ENCODE assay signal across 10 cellular contexts in genomic region chr4:663046-663437, GRCh38. TPM values are rescaled to one million over a fixed set of nuclear protein-coding genes. Genes with fewer than 3 reads are reported as not detected.
A peak's percentile ranks its signal among the peaks of the same experiment; 100 is the strongest.
DNase-seq lines count a peak whose midpoint lies in the region; ATAC-seq and TF ChIP-seq lines count a peak whose summit lies in the region.
"Had no signal": no experiment of that assay in that cellular context is flagged by ENCODE, and none has a peak within 500 bp of the region (broad histone marks: within the 10 kb centered on the region; RNA-seq: fewer than 3 reads in every experiment).

No MANE protein-coding gene starts in this region.

- DNase-seq in HAP-1 (ENCODE audit: low spot score in 2 of 2) (no peak), COR-L47 (lab: John Stamatoyannopoulos, UW) (no peak), MM.1S (no peak)
- DNase-seq in natural killer cell treated with Interleukin-12 subunit alpha and Interleukin-12 subunit beta and Interleukin-15 and Interleukin-18, amount 100 ng/mL, for 72 hours (ENCODE audit: low spot score): no peak

- TF ChIP-seq CTCF in 22Rv1 (IDR thresholded peaks at IDR 0.05) (no peak), MM.1S (IDR thresholded peaks at IDR 0.05; ENCODE audit: low read length) (no peak)

- TF ChIP-seq POLR2A in GM18505 (IDR thresholded peaks at IDR 0.05; ENCODE audit: borderline replicate concordance, extremely low read depth, insufficient read depth, insufficient read length): no peak

- peak in 1 of 2 donors; percentile 1 for ATAC-seq in natural killer cell treated with Interleukin-12 subunit alpha and Interleukin-12 subunit beta and Interleukin-15 and Interleukin-18, amount 100 ng/mL, for 72 hours
- no peak for ATAC-seq in GM18505 (IDR thresholded peaks at IDR 0.05; ENCODE audit: unreplicated experiment)
- no peak for ATAC-seq in GM18861 (IDR thresholded peaks at IDR 0.05; ENCODE audit: unreplicated experiment)

- peaks cover 3% of the 10 kb centered on the region for H3K27me3 Mint-ChIP-seq in dendritic cell treated with granulocyte-macrophage colony-stimulating factor and Interleukin-4, amounts not matched to agents 40 ng/mL and 50 ng/mL, for 4 days
- no peaks in the 10 kb centered on the region for H3K27me3 Mint-ChIP-seq in natural killer cell treated with Interleukin-12 subunit alpha and Interleukin-12 subunit beta and Interleukin-15 and Interleukin-18, amount 100 ng/mL, for 72 hours

- H3K79me2 ChIP-seq in MM.1S (ENCODE audit: low read length): no peaks in the 10 kb centered on the region

- H2AFZ ChIP-seq in MM.1S (ENCODE audit: low read length): no peak overlapping the region

- H4K20me1 ChIP-seq in MM.1S (ENCODE audit: insufficient read depth, low read length): no peaks in the 10 kb centered on the region

- peaks cover 3% of the 10 kb centered on the region; the same call in 1 of the 2 replicates for H3K4me1 ChIP-seq in HAP-1
- no peaks in the 10 kb centered on the region for H3K4me1 ChIP-seq in MM.1S (ENCODE audit: low read length)

- H3K4me3 Mint-ChIP-seq in dendritic cell treated with granulocyte-macrophage colony-stimulating factor and Interleukin-4, amounts not matched to agents 40 ng/mL and 50 ng/mL, for 4 days: peak overlapping the region; percentile 82
- H3K4me3 Mint-ChIP-seq in natural killer cell treated with Interleukin-12 subunit alpha and Interleukin-12 subunit beta and Interleukin-15 and Interleukin-18, amount 100 ng/mL, for 72 hours: peak overlapping the region; percentile 85

- no peak overlapping the region for H3K4me2 ChIP-seq in MM.1S (ENCODE audit: low read depth, low read length)

- no peaks in the 10 kb centered on the region for H3K36me3 ChIP-seq in HAP-1 (replicated peaks)
- H3K36me3 ChIP-seq in MM.1S (replicated peaks; ENCODE audit: insufficient read depth, low read length): no peaks in the 10 kb centered on the region

- intact Hi-C loops in dendritic cell treated with granulocyte-macrophage colony-stimulating factor and Interleukin-4, amounts not matched to agents 40 ng/mL and 50 ng/mL, for 4 days (cut with micrococcal nuclease): no loop called here

- peaks cover 12% of the 10 kb centered on the region for H3K4me1 Mint-ChIP-seq in dendritic cell treated with granulocyte-macrophage colony-stimulating factor and Interleukin-4, amounts not matched to agents 40 ng/mL and 50 ng/mL, for 4 days (ENCODE audit: low read depth)
- H3K4me1 Mint-ChIP-seq in natural killer cell treated with Interleukin-12 subunit alpha and Interleukin-12 subunit beta and Interleukin-15 and Interleukin-18, amount 100 ng/mL, for 72 hours (ENCODE audit: low read depth in 2 of 2): peaks cover 0 to 16% of the 10 kb centered on the region in 2 donors

- H3K9me3 ChIP-seq in HAP-1 (no peaks in the 10 kb centered on the region), MM.1S (replicated peaks; ENCODE audit: insufficient read depth, low read length) (no peaks in the 10 kb centered on the region)

- H3K9me3 Mint-ChIP-seq in dendritic cell treated with granulocyte-macrophage colony-stimulating factor and Interleukin-4, amounts not matched to agents 40 ng/mL and 50 ng/mL, for 4 days: no peaks in the 10 kb centered on the region
- H3K9me3 Mint-ChIP-seq in natural killer cell treated with Interleukin-12 subunit alpha and Interleukin-12 subunit beta and Interleukin-15 and Interleukin-18, amount 100 ng/mL, for 72 hours: no peaks in the 10 kb centered on the region

- no peaks in the 10 kb centered on the region for H3K9me2 ChIP-seq in MM.1S (replicated peaks; ENCODE audit: insufficient read depth, low read length)

- no peaks in the 10 kb centered on the region for H3K36me3 Mint-ChIP-seq in dendritic cell treated with granulocyte-macrophage colony-stimulating factor and Interleukin-4, amounts not matched to agents 40 ng/mL and 50 ng/mL, for 4 days (ENCODE audit: low read depth)
- H3K36me3 Mint-ChIP-seq in natural killer cell treated with Interleukin-12 subunit alpha and Interleukin-12 subunit beta and Interleukin-15 and Interleukin-18, amount 100 ng/mL, for 72 hours: no peaks in the 10 kb centered on the region

- in situ Hi-C loops in HAP-1 (cut with MboI; ENCODE audit: low sequenced_read_pairs): no loop called here

- no peaks in the 10 kb centered on the region for H3K27me3 ChIP-seq in HAP-1 (ENCODE audit: low read depth)
- H3K27me3 ChIP-seq in MM.1S (replicated peaks; ENCODE audit: insufficient read depth, low read length): no peaks in the 10 kb centered on the region

- H3K27ac ChIP-seq in 22Rv1 (peak overlapping the region; percentile 76), MM.1S (ENCODE audit: low read length) (no peak overlapping the region)

- H3K4me3 ChIP-seq in HAP-1 (peak overlapping the region; percentile 31), MM.1S (ENCODE audit: low read length) (no peak overlapping the region)

- no peaks in the 10 kb centered on the region for H3F3A ChIP-seq in MM.1S (ENCODE audit: insufficient read depth, low read length)

- peak overlapping the region; percentile 77 for H3K27ac Mint-ChIP-seq in dendritic cell treated with granulocyte-macrophage colony-stimulating factor and Interleukin-4, amounts not matched to agents 40 ng/mL and 50 ng/mL, for 4 days
- peak overlapping the region; percentile 54 to 75 for H3K27ac Mint-ChIP-seq in natural killer cell treated with Interleukin-12 subunit alpha and Interleukin-12 subunit beta and Interleukin-15 and Interleukin-18, amount 100 ng/mL, for 72 hours

- no peak overlapping the region for H3K9ac ChIP-seq in MM.1S (ENCODE audit: low read length)

RNA-seq across cellular contexts. Expression of gene ATP5ME, which starts 11.0 kb away (rescaled TPM):
- total RNA-seq in natural killer cell treated with Interleukin-12 subunit alpha and Interleukin-12 subunit beta and Interleukin-15 and Interleukin-18, amount 100 ng/mL, for 72 hours: 100 to 1,000 TPM; 187 to 224 TPM

RNA-seq across cellular contexts. Expression of gene MYL5, which starts 11.3 kb away (rescaled TPM):
- 10 to 100 TPM; 13.5 to 24.6 TPM for total RNA-seq in natural killer cell treated with Interleukin-12 subunit alpha and Interleukin-12 subunit beta and Interleukin-15 and Interleukin-18, amount 100 ng/mL, for 72 hours

RNA-seq across cellular contexts. Expression of gene SLC49A3, which starts 25.9 kb away (rescaled TPM):
- 10 to 100 TPM; 10.5 to 15.9 TPM for total RNA-seq in natural killer cell treated with Interleukin-12 subunit alpha and Interleukin-12 subunit beta and Interleukin-15 and Interleukin-18, amount 100 ng/mL, for 72 hours
- total RNA-seq: RPMI7951 had no signal

RNA-seq across cellular contexts. Expression of gene PDE6B, which starts 37.7 kb away (rescaled TPM):
- 10 to 100 TPM; 14.1 to 14.8 TPM for total RNA-seq in natural killer cell treated with Interleukin-12 subunit alpha and Interleukin-12 subunit beta and Interleukin-15 and Interleukin-18, amount 100 ng/mL, for 72 hours
- total RNA-seq: bronchial epithelial cell, RPMI7951 had no signal

RNA-seq across cellular contexts. Expression of gene PCGF3, which starts 42.6 kb away (rescaled TPM):
- 10 to 100 TPM; 50.6 to 54.3 TPM for total RNA-seq in natural killer cell treated with Interleukin-12 subunit alpha and Interleukin-12 subunit beta and Interleukin-15 and Interleukin-18, amount 100 ng/mL, for 72 hours
